24 cellular contexts compared by ENCODE assay signal in genomic region chr18:76679877-76680276, GRCh38.
DNase-seq lines count a peak whose midpoint lies in the region; FAIRE-seq and TF ChIP-seq lines count a peak whose summit lies in the region.
"Had no signal": no experiment of that assay in that cellular context is flagged by ENCODE, and none has a peak within 500 bp of the region (broad histone marks: within the 10 kb centered on the region; RNA-seq: fewer than 3 reads in every experiment).

No MANE protein-coding gene starts in this region.

- H4K91ac ChIP-seq in H1 (replicated peaks; ENCODE audit: insufficient read length, low read length) (no peak overlapping the region), neuronal stem cell (ENCODE audit: low read depth, low read length, poor library complexity) (no peak overlapping the region)

- no peak overlapping the region for H2BK20ac ChIP-seq in H1 (ENCODE audit: low read length)

- no peak for TF ChIP-seq CTCF in H1 (IDR thresholded peaks at IDR 0.05; ENCODE audit: control extremely low read depth in 1 of 3, insufficient read depth in 1 of 3, low read depth in 1 of 3, low read length in 3 of 3)

- H3K79me1 ChIP-seq in H1 (ENCODE audit: low read depth, low read length) = no peaks in the 10 kb centered on the region
- no peaks in the 10 kb centered on the region for H3K79me1 ChIP-seq in neuronal stem cell (ENCODE audit: low read depth, low read length)

- H2BK5ac ChIP-seq in H1 (ENCODE audit: low read depth, low read length) (no peak overlapping the region), neuronal stem cell (ENCODE audit: low read length) (no peak overlapping the region)

- H3K23ac ChIP-seq in H1 (ENCODE audit: insufficient read length) = no peak overlapping the region
- no peak overlapping the region for H3K23ac ChIP-seq in neuronal stem cell (ENCODE audit: low read depth, low read length, poor library complexity)

- no peak overlapping the region for H4K5ac ChIP-seq in H1 (ENCODE audit: insufficient read length, low read depth, low read length)

- H2BK120ac ChIP-seq in H1 (replicated peaks; ENCODE audit: low read depth, low read length) (no peak overlapping the region), neuronal stem cell (ENCODE audit: low read depth, low read length) (no peak overlapping the region)

- no peak for FAIRE-seq in H1 (lab: Jason Lieb, UNC)
- FAIRE-seq: endothelial cell of umbilical vein, GM12878, K562 had no signal

- H3K9me3 ChIP-seq in H1 (ENCODE audit: insufficient read depth in 2 of 2, low read depth in 1 of 2, low read length in 1 of 2) = peaks cover 0 to 5% of the 10 kb centered on the region in 2 experiments; a peak in 1 of 4 replicates
- no peaks in the 10 kb centered on the region for H3K9me3 ChIP-seq in neuronal stem cell (replicated peaks in 1 of 2; ENCODE audit: control insufficient read depth in 2 of 2, insufficient read depth in 1 of 2, low read depth in 1 of 2, low read length in 2 of 2)
- H3K9me3 ChIP-seq: left lung had no signal

- POLR2A ChIA-PET in H1 (lab: Charles Lee; ENCODE audit: partially characterized antibody) = no interaction called here

- H3K23me2 ChIP-seq in H1 (ENCODE audit: low read depth, low read length) = no peaks in the 10 kb centered on the region

- H4K8ac ChIP-seq in H1 (ENCODE audit: extremely low read depth, insufficient read depth, low read length) = no peak overlapping the region
- H4K8ac ChIP-seq in neuronal stem cell (ENCODE audit: low read depth, low read length) = no peak overlapping the region

- no peak overlapping the region for H3K56ac ChIP-seq in H1 (replicated peaks; ENCODE audit: insufficient read length, low read depth, low read length)

- no peaks in the 10 kb centered on the region for H4K20me1 ChIP-seq in H1 (replicated peaks in 1 of 2; ENCODE audit: control insufficient read depth in 1 of 2, insufficient read depth in 2 of 2, low read length in 2 of 2)

- H2BK12ac ChIP-seq in H1 (ENCODE audit: low read depth, low read length) (no peak overlapping the region), neuronal stem cell (ENCODE audit: low read length) (no peak overlapping the region)

- H3K18ac ChIP-seq in H1 (ENCODE audit: extremely low read depth, low read length) (no peak overlapping the region; the same call in 1 of the 2 replicates), neuronal stem cell (ENCODE audit: low read length) (no peak overlapping the region)

- TF ChIP-seq POLR2A in H1 (IDR thresholded peaks at IDR 0.05; ENCODE audit: control extremely low read depth in 1 of 2, low read depth in 2 of 2, low read length in 2 of 2) = no peak

- H3K4me3 ChIP-seq in H1 (ENCODE audit: extremely low read depth in 1 of 4, insufficient read depth in 2 of 4, low read depth in 3 of 4, low read length in 4 of 4) (no peak overlapping the region), neuronal stem cell (ENCODE audit: low read length in 2 of 2) (no peak overlapping the region)
- H3K4me3 ChIP-seq: coronary artery, GM12878, K562, left lung had no signal

- H3K27ac ChIP-seq in H1 (ENCODE audit: low read depth, low read length) (no peak overlapping the region), neuronal stem cell (replicated peaks; ENCODE audit: low read length) (no peak overlapping the region)
- H3K27ac ChIP-seq: 22Rv1, coronary artery, left lung had no signal

- peaks cover 0 to 5% (median 0%) of the 10 kb centered on the region in 4 experiments; a peak in 3 of 7 replicates for H3K4me1 ChIP-seq in H1 (replicated peaks in 1 of 4; ENCODE audit: control insufficient read depth in 3 of 4, insufficient read depth in 4 of 4, low read length in 3 of 4)
- H3K4me1 ChIP-seq in neuronal stem cell (ENCODE audit: control insufficient read depth in 2 of 2, insufficient read depth in 1 of 2, low read depth in 1 of 2, low read length in 2 of 2) = peaks cover 0 to 11% of the 10 kb centered on the region in 2 donors
- H3K4me1 ChIP-seq: left lung had no signal

- no peaks in the 10 kb centered on the region for H3K79me2 ChIP-seq in H1 (ENCODE audit: control insufficient read depth in 1 of 2, insufficient read depth in 2 of 2, low read length in 2 of 2)

- no peak; a peak in 1 of 4 replicates for TF ChIP-seq RAD21 in H1 (IDR thresholded peaks at IDR 0.05 in 1 of 2, conservative IDR thresholded peaks at IDR 0.05 in 1 of 2; ENCODE audit: low read depth in 2 of 2, low read length in 2 of 2)

- H3K4me2 ChIP-seq in H1 (ENCODE audit: insufficient read depth in 1 of 2, low read depth in 2 of 2, low read length in 2 of 2) (no peak overlapping the region), neuronal stem cell (ENCODE audit: insufficient read depth, low read length, poor library complexity, severe bottlenecking) (no peak overlapping the region)

- WGBS in H1 (ENCODE audit: extremely low coverage in 1 of 2, insufficient coverage in 1 of 2, insufficient read length in 1 of 2, insufficient replicate concordance in 2 of 2, low coverage in 1 of 2, low lambda C conversion rate in 2 of 2, missing lambda C conversion rate in 1 of 2), 2 experiments = 83% methylated on average over 8 of the region's 8 CpGs; no CpG with 5 or more reads in 1 of the 2 experiments
- no CpG with 5 or more reads among the region's 8 CpGs for WGBS in neuronal stem cell (ENCODE audit: extremely low coverage in 2 of 2, insufficient read length in 2 of 2, insufficient replicate concordance in 1 of 2), 2 donors

- H2BK15ac ChIP-seq in H1 (ENCODE audit: low read length) = no peak overlapping the region
- no peak overlapping the region for H2BK15ac ChIP-seq in neuronal stem cell (ENCODE audit: low read length)

- H3K9ac ChIP-seq in H1 (replicated peaks in 1 of 4; ENCODE audit: extremely low read depth in 1 of 4, low read depth in 3 of 4, low read length in 3 of 4) (no peak overlapping the region), neuronal stem cell (ENCODE audit: low read depth, low read length, poor library complexity) (no peak overlapping the region)

- DNase-seq in DMS153 (lab: John Stamatoyannopoulos, UW) (peak; percentile 34), DMS153 treated with DMSO at 0.1 percent for 48 hours (lab: John Stamatoyannopoulos, UW; ENCODE audit: unreplicated experiment) (no peak), NCI-H345 (lab: John Stamatoyannopoulos, UW) (peak; percentile 60), H1 (ENCODE audit: low read depth in 1 of 2, low spot score in 2 of 2) (no peak), neuronal stem cell (ENCODE audit: low spot score) (no peak), EL (no peak), DMS53 treated with DMSO at 0.1 percent for 48 hours (lab: John Stamatoyannopoulos, UW; ENCODE audit: unreplicated experiment) (no peak), occipital lobe (lab: John Stamatoyannopoulos, UW) (no peak)
- DNase-seq: activated CD4-positive, CD25-positive, alpha-beta regulatory T cell treated with anti-CD3 and anti-CD28 coated beads, Interleukin-2, amount 50 U/mL, for 72 hours; activated CD8-positive, alpha-beta T cell treated with anti-CD3 and anti-CD28 coated beads for 36 hours; activated gamma-delta T cell treated with Interleukin-2 at 50 U/mL for 16 hours; activated T-cell treated with anti-CD3 and anti-CD28 coated beads for 4 hours; CD4-positive, alpha-beta memory T cell; DMS53; left lung; NCI-H187 treated with DMSO at 0.1 percent for 48 hours; NCI-H526 treated with DMSO at 0.1 percent for 48 hours; stimulated activated CD4-positive, alpha-beta T cell treated with anti-CD3 and anti-CD28 coated beads, Interleukin-12 subunit alpha, Interleukin-12 subunit beta, amount 100 ng/mL, for 4 hours; trophoblast cell had no signal

- CTCF ChIA-PET in H1 (lab: Charles Lee; ENCODE audit: partially characterized antibody) = interaction anchor here (0.8 to 15.9 kb wide), 12 partner anchors 10 to 281 kb away, joined by 3 to 131 read pairs (median 6); no protein-coding TSS in a partner anchor

- no peak overlapping the region for H2AK5ac ChIP-seq in H1 (ENCODE audit: low read depth, low read length)
- H2AK5ac ChIP-seq in neuronal stem cell (ENCODE audit: low read depth, low read length) = no peak overlapping the region

- no peaks in the 10 kb centered on the region for H3K27me3 ChIP-seq in H1 (replicated peaks in 1 of 4; ENCODE audit: control insufficient read depth in 3 of 4, extremely low read depth in 1 of 4, insufficient read depth in 3 of 4, low read length in 3 of 4)
- no peaks in the 10 kb centered on the region for H3K27me3 ChIP-seq in neuronal stem cell (ENCODE audit: control insufficient read depth in 3 of 3, insufficient read depth in 3 of 3, low read depth in 1 of 3, low read length in 3 of 3)
- H3K27me3 ChIP-seq: left lung had no signal

- no peaks in the 10 kb centered on the region for H3K36me3 ChIP-seq in H1 (ENCODE audit: control insufficient read depth in 2 of 4, insufficient read depth in 4 of 4, low read length in 3 of 4)
- H3K36me3 ChIP-seq in neuronal stem cell (replicated peaks in 1 of 2; ENCODE audit: control insufficient read depth in 2 of 2, insufficient read depth in 2 of 2, low read length in 2 of 2) = no peaks in the 10 kb centered on the region
- H3K36me3 ChIP-seq: left lung had no signal

- H2AFZ ChIP-seq in H1 (ENCODE audit: low read length) (no peak overlapping the region), neuronal stem cell (ENCODE audit: low read length) (peak overlapping the region; percentile 76)

- H3K14ac ChIP-seq in H1 (ENCODE audit: insufficient read length) (no peak overlapping the region), neuronal stem cell (ENCODE audit: low read length) (no peak overlapping the region)

- no peak for TF ChIP-seq EP300 in H1 (IDR thresholded peaks at IDR 0.05; ENCODE audit: borderline replicate concordance in 1 of 2, low read depth in 2 of 2, low read length in 2 of 2)

- H3K4ac ChIP-seq in H1 (replicated peaks; ENCODE audit: insufficient read length, low read depth, low read length) (no peak overlapping the region), neuronal stem cell (ENCODE audit: low read length) (no peak overlapping the region)

TF ChIP-seq in H1, 55 proteins besides CTCF, POLR2A, EP300 and RAD21:
- TF ChIP-seq NANOG (IDR thresholded peaks at IDR 0.05; ENCODE audit: insufficient read depth, low read depth, low read length, poor library complexity, severe bottlenecking) = peak; percentile 37
- TF ChIP-seq GTF2F1 (IDR thresholded peaks at IDR 0.05; ENCODE audit: borderline replicate concordance, low read depth, low read length) = no peak

Comparison
In these comparisons a context has a peak if more than half of its experiments do, and no peak if none do; other contexts are left out.
1. DNase-seq: peak in DMS153 (single experiment) and NCI-H345 (single experiment); none in DMS153 treated with DMSO at 0.1 percent for 48 hours (single experiment), H1 (0 of 2), neuronal stem cell (single experiment), EL (single experiment), DMS53 treated with DMSO at 0.1 percent for 48 hours (single experiment) and occipital lobe (single experiment).